In the genomic region with DNA sequence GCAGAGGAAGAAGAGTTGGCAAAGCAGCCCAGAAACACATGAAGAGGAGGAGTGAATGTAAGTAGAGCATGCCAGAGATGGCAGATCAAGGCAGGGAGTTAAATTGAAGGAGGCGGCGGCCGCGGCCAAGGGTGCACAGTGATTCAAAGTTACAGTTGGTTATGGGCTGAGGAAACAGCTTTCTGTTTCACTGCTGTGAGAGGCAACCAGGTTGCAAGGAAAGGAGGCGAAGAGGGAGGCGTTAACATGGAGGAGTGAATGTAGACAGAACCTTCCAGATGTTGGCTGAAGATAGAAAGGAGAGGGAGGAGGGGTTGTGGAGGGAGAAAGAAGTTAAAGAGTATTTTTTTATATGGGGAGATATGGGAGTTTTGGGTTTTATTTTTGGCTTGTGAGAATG, we compare ENCODE assay signal across 8 cellular contexts. TPM values are rescaled to one million over a fixed set of nuclear protein-coding genes. Genes with fewer than 3 reads are reported as not detected.
"Had no signal": no experiment of that assay in that cellular context is flagged by ENCODE, and none has a peak within 500 bp of the region (broad histone marks: within the 10 kb centered on the region; RNA-seq: fewer than 3 reads in every experiment).

No MANE protein-coding gene starts in this region.

RNA-seq across cellular contexts. Expression of a gene that starts 22.4 kb away (rescaled TPM):
- total RNA-seq: lower leg skin, right atrium auricular region, skeletal muscle tissue, smooth muscle cell, vagina had no signal
- polyA plus RNA-seq: hepatocyte; naive thymus-derived CD4-positive, alpha-beta T cell; ovary; smooth muscle cell had no signal
